In the genomic region with DNA sequence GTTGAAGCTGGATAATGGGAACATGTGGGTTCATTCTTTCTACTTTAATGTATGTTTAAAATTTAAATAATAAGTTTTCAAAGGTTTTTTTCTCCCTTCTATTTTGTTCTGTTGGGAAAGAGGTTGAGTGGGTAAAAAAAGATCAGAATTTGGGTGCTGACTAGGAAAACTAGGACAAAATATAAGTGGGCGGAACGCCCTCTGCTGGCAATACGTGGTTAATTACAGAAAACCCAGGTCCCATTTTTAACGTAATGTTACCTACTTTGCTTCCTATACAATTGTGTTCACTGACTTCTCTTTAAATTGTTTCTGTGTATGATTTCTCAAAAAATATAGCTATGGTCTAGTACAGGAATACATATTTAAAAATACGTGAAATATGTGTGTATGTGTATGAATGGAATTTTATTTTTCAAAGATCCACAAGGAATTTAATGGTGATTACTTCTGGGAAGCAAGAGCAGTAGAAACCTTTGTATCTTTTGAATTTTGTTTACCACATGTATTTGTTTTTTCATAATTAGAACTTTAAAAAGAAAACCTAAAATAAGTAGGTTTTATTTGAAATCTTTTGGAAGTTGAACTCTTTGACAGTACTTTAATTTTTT, we compare ENCODE assay signal across 8 cellular contexts. TPM values are rescaled to one million over a fixed set of nuclear protein-coding genes. Genes with fewer than 3 reads are reported as not detected.
A peak's percentile ranks its signal among the peaks of the same experiment; 100 is the strongest.
DNase-seq lines count a peak whose midpoint lies in the region; ATAC-seq and TF ChIP-seq lines count a peak whose summit lies in the region.

No MANE protein-coding gene starts in this region.

- H3K9me3 ChIP-seq in GM23248 (ENCODE audit: low read depth) (no peaks in the 10 kb centered on the region), OCI-LY1 (ENCODE audit: low read length) (no peaks in the 10 kb centered on the region)

- H3F3A ChIP-seq in GM23248 (ENCODE audit: insufficient read depth) (peaks cover 31% of the 10 kb centered on the region), OCI-LY1 (ENCODE audit: insufficient read depth, low read length) (peaks cover 3% of the 10 kb centered on the region; the same call in 1 of the 2 replicates)

- no peak overlapping the region for H2AFZ ChIP-seq in GM23248
- H2AFZ ChIP-seq in OCI-LY1 (ENCODE audit: low read length): no peak overlapping the region

- WGBS in GM23248 (ENCODE audit: low coverage in 1 of 2, low lambda C conversion rate in 2 of 2, missing lambda C conversion rate in 2 of 2), 2 experiments: 5% methylated on average over 5 of the region's 5 CpGs

- H3K9ac ChIP-seq in GM23248 (no peak overlapping the region), OCI-LY1 (ENCODE audit: low read length) (no peak overlapping the region)

- peaks cover 40% of the 10 kb centered on the region for H3K36me3 Mint-ChIP-seq in activated T-cell treated with anti-CD3 and anti-CD28 coated beads, Interleukin-2, amount 50 U/mL, for 4 hours (ENCODE audit: insufficient read depth)

- H3K4me1 Mint-ChIP-seq in activated T-cell treated with anti-CD3 and anti-CD28 coated beads, Interleukin-2, amount 50 U/mL, for 4 hours (ENCODE audit: low read depth): peaks cover 33% of the 10 kb centered on the region

- H3K4me3 ChIP-seq in GM23248 (no peak overlapping the region), OCI-LY1 (ENCODE audit: low read depth, low read length, poor library complexity, severe bottlenecking) (no peak overlapping the region), fibroblast of mammary gland (ENCODE audit: control insufficient read depth, low read depth, low read length) (no peak overlapping the region)

- TF ChIP-seq CTCF in OCI-LY1 (IDR thresholded peaks at IDR 0.05; ENCODE audit: low read length) (peak; percentile 73), fibroblast of mammary gland (conservative IDR thresholded peaks at IDR 0.05; ENCODE audit: control insufficient read depth, insufficient read depth, low read depth, low read length) (peak; percentile 69)

- DNase-seq in Ammon's horn (ENCODE audit: low spot score) (peak; percentile 54), GM23248 (peak; percentile 75), fibroblast of mammary gland (ENCODE audit: low read depth) (peak; percentile 66), nucleus accumbens (lab: John Stamatoyannopoulos, UW) (peak in 38 of 56 donors; percentile 0 to 72 (median 14)), ureter (ENCODE audit: low spot score) (peak; percentile 52)
- peak; percentile 57 for DNase-seq in activated T-cell treated with anti-CD3 and anti-CD28 coated beads, Interleukin-2, amount 50 U/mL, for 4 hours

- no peaks in the 10 kb centered on the region for H4K20me1 ChIP-seq in GM23248 (ENCODE audit: insufficient read depth)
- no peaks in the 10 kb centered on the region for H4K20me1 ChIP-seq in OCI-LY1 (ENCODE audit: insufficient read depth, low read length)

- H3K4me2 ChIP-seq in GM23248 (ENCODE audit: unreplicated experiment): no peak overlapping the region
- no peak overlapping the region for H3K4me2 ChIP-seq in OCI-LY1 (ENCODE audit: low read length)

- H3K9me2 ChIP-seq in GM23248 (ENCODE audit: insufficient read depth) (no peaks in the 10 kb centered on the region), OCI-LY1 (ENCODE audit: low read depth, low read length) (no peaks in the 10 kb centered on the region)

- no peak overlapping the region for H3K27ac ChIP-seq in GM23248
- no peak overlapping the region for H3K27ac ChIP-seq in OCI-LY1 (ENCODE audit: low read depth, low read length, poor library complexity, severe bottlenecking)

- H3K27me3 ChIP-seq in GM23248 (replicated peaks; ENCODE audit: insufficient read depth) (no peaks in the 10 kb centered on the region), OCI-LY1 (ENCODE audit: insufficient read depth, low read length) (no peaks in the 10 kb centered on the region)

- H3K79me2 ChIP-seq in GM23248 (ENCODE audit: insufficient read depth): peaks cover 92% of the 10 kb centered on the region
- peaks cover 29% of the 10 kb centered on the region for H3K79me2 ChIP-seq in OCI-LY1 (ENCODE audit: insufficient read depth, low read length)

- in situ Hi-C loops in GM23248 (cut with MboI): no loop called here

- H3K4me1 ChIP-seq in GM23248 (ENCODE audit: insufficient read depth) (peaks cover 28% of the 10 kb centered on the region), OCI-LY1 (ENCODE audit: insufficient read depth, low read length, severe bottlenecking) (no peaks in the 10 kb centered on the region)

- H3K36me3 ChIP-seq in GM23248 (ENCODE audit: low read depth): peaks cover 26% of the 10 kb centered on the region
- H3K36me3 ChIP-seq in OCI-LY1 (ENCODE audit: insufficient read depth, low read length): peaks cover 57% of the 10 kb centered on the region

- H3K27me3 Mint-ChIP-seq in activated T-cell treated with anti-CD3 and anti-CD28 coated beads, Interleukin-2, amount 50 U/mL, for 4 hours (ENCODE audit: low read depth): no peaks in the 10 kb centered on the region

- peak in 1 of 2 donors; percentile 50 for ATAC-seq in activated T-cell treated with anti-CD3 and anti-CD28 coated beads, Interleukin-2, amount 50 U/mL, for 4 hours
- ATAC-seq in HG03460 (IDR thresholded peaks at IDR 0.05; ENCODE audit: unreplicated experiment): no peak

- no peak overlapping the region for H3K4me3 Mint-ChIP-seq in activated T-cell treated with anti-CD3 and anti-CD28 coated beads, Interleukin-2, amount 50 U/mL, for 4 hours

- H3K9me3 Mint-ChIP-seq in activated T-cell treated with anti-CD3 and anti-CD28 coated beads, Interleukin-2, amount 50 U/mL, for 4 hours: no peaks in the 10 kb centered on the region

RNA-seq across cellular contexts. Expression of gene ECD, which starts 8.7 kb away (rescaled TPM):
- total RNA-seq in GM23248 (2014; rRNA removed; shearing (Covaris generic)): 20.2 and 21.3 TPM in 2 replicates
- 36.0 and 37.3 TPM in 2 replicates for polyA plus RNA-seq in GM23248 (2016; fragmentation: Nextera tagmentation; extraction: Ambion mirVana)
- 10 to 100 TPM; 37.4 to 38.9 (median 37.9) TPM for total RNA-seq in activated T-cell treated with anti-CD3 and anti-CD28 coated beads, Interleukin-2, amount 50 U/mL, for 4 hours
- 39.1 TPM for total RNA-seq in ureter

RNA-seq across cellular contexts. Expression of gene FAM149B1, which starts 8.8 kb away (rescaled TPM):
- 23.3 and 26.7 TPM in 2 replicates for total RNA-seq in GM23248 (2014; rRNA removed; shearing (Covaris generic))
- 7.1 and 7.4 TPM in 2 replicates for polyA plus RNA-seq in GM23248 (2016; fragmentation: Nextera tagmentation; extraction: Ambion mirVana)
- 1 to 10 TPM; 4.2 to 6.0 (median 5.1) TPM for total RNA-seq in activated T-cell treated with anti-CD3 and anti-CD28 coated beads, Interleukin-2, amount 50 U/mL, for 4 hours
- total RNA-seq in ureter: 32.9 TPM

RNA-seq across cellular contexts. Expression of gene NUDT13, which starts 48.9 kb away (rescaled TPM):
- total RNA-seq in GM23248 (2014; rRNA removed; shearing (Covaris generic)): 0.51 and 1.7 TPM in 2 replicates
- polyA plus RNA-seq in GM23248 (2016; fragmentation: Nextera tagmentation; extraction: Ambion mirVana): 1.2 and 1.4 TPM in 2 replicates
- 1 to 10 TPM in 1 of 3 donors, under 1 TPM in 2; 0.68 to 1.3 (median 0.76) TPM for total RNA-seq in activated T-cell treated with anti-CD3 and anti-CD28 coated beads, Interleukin-2, amount 50 U/mL, for 4 hours
- 2.5 TPM for total RNA-seq in ureter

Comparison
In these comparisons a context has a peak if more than half of its experiments do, and no peak if none do; other contexts are left out.
1. DNase-seq: peak in every context shown above with its lines; median percentile 75 in GM23248; 66 in fibroblast of mammary gland; 57 in activated T-cell treated with anti-CD3 and anti-CD28 coated beads, Interleukin-2, amount 50 U/mL, for 4 hours; 54 in Ammon's horn; 52 in ureter; 14 in nucleus accumbens.